ENCODE assay signal across 12 cellular contexts in genomic region chr5:150710165-150710564, GRCh38. TPM values are rescaled to one million over a fixed set of nuclear protein-coding genes. Genes with fewer than 3 reads are reported as not detected.
A peak's percentile ranks its signal among the peaks of the same experiment; 100 is the strongest.
DNase-seq lines count a peak whose midpoint lies in the region; ATAC-seq and TF ChIP-seq lines count a peak whose summit lies in the region.
"Had no signal": no experiment of that assay in that cellular context is flagged by ENCODE, and none has a peak within 500 bp of the region (broad histone marks: within the 10 kb centered on the region; RNA-seq: fewer than 3 reads in every experiment).

No MANE protein-coding gene starts in this region.

- no peak overlapping the region for H3K27ac ChIP-seq in smooth muscle cell (ENCODE audit: low read depth)
- H3K27ac ChIP-seq: esophagus squamous epithelium had no signal

- TF ChIP-seq CTCF in NB4 (IDR thresholded peaks at IDR 0.05; ENCODE audit: low read depth, low read length), result peak; percentile 13
- peak; percentile 27 for TF ChIP-seq CTCF in epithelial cell of esophagus (IDR thresholded peaks at IDR 0.05; ENCODE audit: insufficient read depth, low read depth, low read length, missing control alignments)
- TF ChIP-seq CTCF in smooth muscle cell (IDR thresholded peaks at IDR 0.05; ENCODE audit: borderline replicate concordance, insufficient read depth, poor library complexity, severe bottlenecking), result peak; percentile 19
- TF ChIP-seq CTCF in omental fat pad (IDR thresholded peaks at IDR 0.05), result no peak

- H3F3A ChIP-seq in smooth muscle cell (ENCODE audit: low read depth), result no peaks in the 10 kb centered on the region

- H3K9me3 ChIP-seq in smooth muscle cell (replicated peaks; ENCODE audit: low read depth), result no peaks in the 10 kb centered on the region
- H3K9me3 ChIP-seq: esophagus squamous epithelium, mucosa of descending colon had no signal

- DNase-seq in NCI-H82 (lab: John Stamatoyannopoulos, UW) (peak; percentile 5), NCI-H82 treated with DMSO at 0.1 percent for 48 hours (lab: John Stamatoyannopoulos, UW; ENCODE audit: unreplicated experiment) (no peak), NB4 (ENCODE audit: low read depth) (peak; percentile 26), epithelial cell of esophagus (ENCODE audit: low read depth) (peak; percentile 11), smooth muscle cell (lab: John Stamatoyannopoulos, UW; ENCODE audit: unreplicated experiment) (no peak), COR-L47 (lab: John Stamatoyannopoulos, UW) (no peak), omental fat pad (ENCODE audit: low spot score) (no peak), NCI-H2227 treated with DMSO at 0.1 percent for 48 hours (lab: John Stamatoyannopoulos, UW) (no peak)
- DNase-seq: esophagus squamous epithelium had no signal

- H3K4me1 ChIP-seq in smooth muscle cell (ENCODE audit: low read depth), result no peaks in the 10 kb centered on the region
- H3K4me1 ChIP-seq: esophagus squamous epithelium had no signal

- ATAC-seq in omental fat pad (ENCODE audit: low FRiP score), result no peak
- ATAC-seq: activated CD4-positive, CD25-positive, alpha-beta regulatory T cell treated with anti-CD3 and anti-CD28 coated beads, Interleukin-2, amount 50 U/mL, for 24 hours; activated naive CD4-positive, alpha-beta T cell treated with anti-CD3 and anti-CD28 coated beads, Interleukin-2, amount 50 U/mL, for 72 hours; mucosa of descending colon had no signal

- H4K20me1 ChIP-seq in smooth muscle cell (ENCODE audit: low read depth), result no peaks in the 10 kb centered on the region

- no peak overlapping the region for H2AFZ ChIP-seq in smooth muscle cell (ENCODE audit: low read depth)

- no peaks in the 10 kb centered on the region for H3K79me2 ChIP-seq in smooth muscle cell (ENCODE audit: low read depth)

- no peak overlapping the region for H3K9ac ChIP-seq in smooth muscle cell (ENCODE audit: low read depth)

- H3K27me3 ChIP-seq in smooth muscle cell (ENCODE audit: low read depth), result no peaks in the 10 kb centered on the region
- H3K27me3 ChIP-seq: esophagus squamous epithelium had no signal

- peaks cover 24% of the 10 kb centered on the region for H3K36me3 ChIP-seq in smooth muscle cell (ENCODE audit: low read depth)

- WGBS in smooth muscle cell (ENCODE audit: low lambda C conversion rate), result 90% methylated on average over 2 of the region's 2 CpGs

- TF ChIP-seq POLR2A in NB4 (IDR thresholded peaks at IDR 0.05; ENCODE audit: extremely low read depth, insufficient read length), result no peak

- H3K4me2 ChIP-seq in smooth muscle cell, result no peak overlapping the region

- H3K4me3 ChIP-seq in NB4 (ENCODE audit: low read depth, low read length) (no peak overlapping the region), epithelial cell of esophagus (ENCODE audit: low read length) (no peak overlapping the region), smooth muscle cell (no peak overlapping the region)
- H3K4me3 ChIP-seq: esophagus squamous epithelium, mucosa of descending colon had no signal

RNA-seq across cellular contexts. Expression of gene RBM22, which starts 9.3 kb away (rescaled TPM):
- 64.0 and 66.6 TPM in 2 replicates for total RNA-seq in smooth muscle cell
- polyA plus RNA-seq in smooth muscle cell, result 48.6 and 62.9 TPM in 2 replicates
- 10 to 100 TPM; 38.3 to 42.0 (median 40.5) TPM for total RNA-seq in omental fat pad

RNA-seq across cellular contexts. Expression of gene DCTN4, which starts 48.7 kb away (rescaled TPM):
- total RNA-seq in smooth muscle cell, result 77.7 and 87.6 TPM in 2 replicates
- polyA plus RNA-seq in smooth muscle cell, result 35.2 and 38.7 TPM in 2 replicates
- 10 to 100 TPM; 52.2 to 84.9 (median 67.0) TPM for total RNA-seq in omental fat pad

RNA-seq across cellular contexts. Expression of gene MYOZ3, which starts 49.1 kb away (rescaled TPM):
- total RNA-seq in smooth muscle cell (6.4 and 8.2 TPM in 2 replicates), omental fat pad (1 to 10 TPM in 1 of 4 donors, under 1 TPM in 2, not detected in 1; 0.28 to 1.7 (median 0.56) TPM)
- polyA plus RNA-seq in smooth muscle cell, result 7.9 and 12.2 TPM in 2 replicates

Comparison
In these comparisons a context has a peak if more than half of its experiments do, and no peak if none do; other contexts are left out.
1. DNase-seq: peak in NCI-H82 (single experiment), NB4 (single experiment) and epithelial cell of esophagus (single experiment); none in NCI-H82 treated with DMSO at 0.1 percent for 48 hours (single experiment), smooth muscle cell (single experiment), COR-L47 (single experiment), omental fat pad (single experiment) and NCI-H2227 treated with DMSO at 0.1 percent for 48 hours (single experiment).
2. CTCF ChIP-seq: peak in NB4 (single experiment), epithelial cell of esophagus (single experiment) and smooth muscle cell (single experiment); none in omental fat pad (0 of 3).